30 cellular contexts compared by ENCODE assay signal in genomic region chr12:90290980-90291975, GRCh38.
A peak's percentile ranks its signal among the peaks of the same experiment; 100 is the strongest.
DNase-seq lines count a peak whose midpoint lies in the region; ATAC-seq, FAIRE-seq and TF ChIP-seq lines count a peak whose summit lies in the region.
"Had no signal": no experiment of that assay in that cellular context is flagged by ENCODE, and none has a peak within 500 bp of the region (broad histone marks: within the 10 kb centered on the region; RNA-seq: fewer than 3 reads in every experiment).

No MANE protein-coding gene starts in this region.

- FAIRE-seq in RCC 7860 (lab: Jason Lieb, UNC): no peak
- FAIRE-seq: colon, GM12892, keratinocyte had no signal

- H3K27me3 ChIP-seq in DND-41 (ENCODE audit: insufficient read depth, low read length, poor library complexity) (no peaks in the 10 kb centered on the region), right cardiac atrium (ENCODE audit: control insufficient read depth, insufficient read depth) (no peaks in the 10 kb centered on the region)
- H3K27me3 ChIP-seq in effector memory CD4-positive, alpha-beta T cell (replicated peaks; ENCODE audit: control insufficient read depth, insufficient read depth, low read length, poor library complexity, severe bottlenecking): no peaks in the 10 kb centered on the region
- H3K27me3 ChIP-seq: breast epithelium, transverse colon had no signal

- peaks cover 11% of the 10 kb centered on the region for H3K9me3 Mint-ChIP-seq in nephron

- no peak overlapping the region for H3K4me3 Mint-ChIP-seq in nephron
- H3K4me3 Mint-ChIP-seq: activated CD4-positive, alpha-beta T cell treated with anti-CD3 and anti-CD28 coated beads, Interleukin-2, amount 10 ng/mL, durations not matched to agents 24 days and 14 days; B cell; CD8-positive, alpha-beta T cell had no signal

- no peaks in the 10 kb centered on the region for H3K36me3 Mint-ChIP-seq in nephron (ENCODE audit: low read depth)
- H3K36me3 Mint-ChIP-seq: CD8-positive, alpha-beta T cell had no signal

- TF ChIP-seq CTCF in DND-41 (IDR thresholded peaks at IDR 0.05; ENCODE audit: borderline replicate concordance, extremely low read depth, low read length, poor library complexity, severe bottlenecking) (no peak), nephron (IDR thresholded peaks at IDR 0.05; ENCODE audit: unreplicated experiment in 3 of 3) (no peak)

- H3K27ac ChIP-seq in DND-41 (ENCODE audit: low read length): no peak overlapping the region
- H3K27ac ChIP-seq in right cardiac atrium (ENCODE audit: low read length): peak overlapping the region; percentile 85
- no peak overlapping the region for H3K27ac ChIP-seq in effector memory CD4-positive, alpha-beta T cell (ENCODE audit: insufficient read depth, low read length, poor library complexity, severe bottlenecking)
- H3K27ac ChIP-seq: breast epithelium, transverse colon, WERI-Rb-1 had no signal

- peaks cover 17% of the 10 kb centered on the region for H3K4me1 Mint-ChIP-seq in nephron
- H3K4me1 Mint-ChIP-seq: activated CD4-positive, alpha-beta T cell treated with anti-CD3 and anti-CD28 coated beads, Interleukin-2, amount 10 ng/mL, durations not matched to agents 24 days and 14 days had no signal

- ATAC-seq in DND-41 (ENCODE audit: insufficient read depth, low read depth) (no peak), right cardiac atrium (peak in 1 of 2 donors; percentile 50), GM18868 (IDR thresholded peaks at IDR 0.05; ENCODE audit: unreplicated experiment) (no peak)
- ATAC-seq: activated naive CD4-positive, alpha-beta T cell treated with anti-CD3 and anti-CD28 coated beads, Interleukin-2, amount 50 U/mL, for 72 hours; CD8-positive, alpha-beta T cell had no signal

- H3K4me3 ChIP-seq in DND-41 (ENCODE audit: low read depth in 1 of 2, low read length in 2 of 2) (no peak overlapping the region), right cardiac atrium (ENCODE audit: low read length) (no peak overlapping the region)
- H3K4me3 ChIP-seq in effector memory CD4-positive, alpha-beta T cell (ENCODE audit: insufficient read depth, low read depth, low read length, poor library complexity, severe bottlenecking): no peak overlapping the region
- H3K4me3 ChIP-seq: breast epithelium, transverse colon had no signal

- DNase-seq in DND-41: no peak
- peak; percentile 5 for DNase-seq in astrocyte of the hippocampus (ENCODE audit: low read depth, low spot score)
- peak in 2 of 3 donors; percentile 12 to 44 for DNase-seq in right cardiac atrium
- no peak for DNase-seq in RCC 7860 (ENCODE audit: low spot score)
- no peak for DNase-seq in activated CD4-positive, CD25-positive, alpha-beta regulatory T cell (lab: John Stamatoyannopoulos, UW)
- no peak for DNase-seq in effector memory CD4-positive, alpha-beta T cell
- DNase-seq: activated CD4-positive, alpha-beta T cell treated with anti-CD3 and anti-CD28 coated beads, Interleukin-2, amount 10 ng/mL, durations not matched to agents 24 days and 14 days; activated CD8-positive, alpha-beta memory T cell treated with anti-CD3 and anti-CD28 coated beads for 24 hours; activated T-cell treated with anti-CD3 and anti-CD28 coated beads for 4 hours; CD8-positive, alpha-beta T cell; DMS153; effector CD4-positive, alpha-beta T cell; glutamatergic neuron; Karpas-422; NCI-H1436 treated with DMSO at 0.1 percent for 48 hours; NCI-H2107; NCI-H748 treated with DMSO at 0.1 percent for 48 hours; posterior cingulate gyrus; stimulated activated CD4-positive, alpha-beta T cell treated with anti-CD3 and anti-CD28 coated beads, Interleukin-4, amount 100 ng/mL, for 24 hours; T1000; transverse colon; WERI-Rb-1 had no signal

- no peak overlapping the region for H2AFZ ChIP-seq in DND-41 (ENCODE audit: low read depth, low read length)

- no peaks in the 10 kb centered on the region for H3K36me3 ChIP-seq in DND-41 (ENCODE audit: insufficient read depth, low read length)
- H3K36me3 ChIP-seq in effector memory CD4-positive, alpha-beta T cell (ENCODE audit: control insufficient read depth, insufficient read depth, low read length): no peaks in the 10 kb centered on the region
- H3K36me3 ChIP-seq: breast epithelium, transverse colon, WERI-Rb-1 had no signal

- 70% methylated on average over 4 of the region's 4 CpGs for WGBS in right cardiac atrium

- no peaks in the 10 kb centered on the region for H4K20me1 ChIP-seq in DND-41 (ENCODE audit: insufficient read depth, low read length)

- peak overlapping the region; percentile 30; the same call in 1 of the 2 replicates for H3K4me2 ChIP-seq in DND-41 (ENCODE audit: insufficient read depth, low read length)

- H3K4me1 ChIP-seq in DND-41 (ENCODE audit: insufficient read depth, low read length): peaks cover 29% of the 10 kb centered on the region
- peaks cover 2% of the 10 kb centered on the region for H3K4me1 ChIP-seq in right cardiac atrium (ENCODE audit: control insufficient read depth, insufficient read depth, low read length)
- no peaks in the 10 kb centered on the region for H3K4me1 ChIP-seq in effector memory CD4-positive, alpha-beta T cell (ENCODE audit: control insufficient read depth, insufficient read depth, low read length, poor library complexity, severe bottlenecking)
- H3K4me1 ChIP-seq: breast epithelium, transverse colon had no signal

- no peak overlapping the region for H3K9ac ChIP-seq in DND-41 (ENCODE audit: low read depth, low read length)

- H3K9me3 ChIP-seq in DND-41 (ENCODE audit: insufficient read depth, low read length, severe bottlenecking) (no peaks in the 10 kb centered on the region), right cardiac atrium (ENCODE audit: control insufficient read depth, low read length) (no peaks in the 10 kb centered on the region)
- H3K9me3 ChIP-seq in effector memory CD4-positive, alpha-beta T cell (ENCODE audit: control insufficient read depth, low read length): no peaks in the 10 kb centered on the region
- H3K9me3 ChIP-seq: breast epithelium had no signal

- H3K27ac Mint-ChIP-seq in nephron: peak overlapping the region in 2 of 3 experiments; percentile 7 to 43
- H3K27ac Mint-ChIP-seq: activated CD4-positive, alpha-beta T cell treated with anti-CD3 and anti-CD28 coated beads, Interleukin-2, amount 10 ng/mL, durations not matched to agents 24 days and 14 days; activated naive CD4-positive, alpha-beta T cell treated with anti-CD3 and anti-CD28 coated beads, Interleukin-2, amount 50 U/mL, for 72 hours; B cell; CD8-positive, alpha-beta T cell had no signal

- no peaks in the 10 kb centered on the region for H3K79me2 ChIP-seq in DND-41 (ENCODE audit: insufficient read depth, low read length)

- intact Hi-C loops in right cardiac atrium (cut with DNase I): no loop called here

- H3K27me3 Mint-ChIP-seq in nephron (ENCODE audit: low read depth): no peaks in the 10 kb centered on the region

Comparison
In these comparisons a context has a peak if more than half of its experiments do, and no peak if none do; other contexts are left out.
1. DNase-seq: peak in astrocyte of the hippocampus (single experiment) and right cardiac atrium (2 of 3); none in DND-41 (single experiment), RCC 7860 (single experiment), activated CD4-positive, CD25-positive, alpha-beta regulatory T cell (0 of 4) and effector memory CD4-positive, alpha-beta T cell (0 of 3).